23 cellular contexts compared by ENCODE assay signal in the genomic region with DNA sequence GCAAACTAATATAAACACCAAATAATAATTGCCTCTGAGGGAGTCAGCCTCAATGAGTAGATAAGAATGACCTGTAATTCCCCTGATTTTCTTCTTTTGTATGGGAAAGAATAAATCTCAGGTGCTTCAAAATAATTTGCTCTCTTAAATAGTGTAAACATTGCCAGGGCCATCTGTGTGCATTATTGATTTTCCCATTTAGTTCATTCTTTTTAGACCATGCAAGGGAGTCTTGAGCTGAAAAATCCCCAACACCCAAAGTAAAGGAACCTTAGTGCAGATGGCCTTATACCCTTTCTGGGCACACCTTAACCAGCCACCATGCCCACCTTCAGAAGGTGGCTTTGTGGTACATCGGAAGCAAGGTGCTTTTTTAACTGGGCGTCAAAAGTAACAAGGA.
"Had no signal": no experiment of that assay in that cellular context is flagged by ENCODE, and none has a peak within 500 bp of the region (broad histone marks: within the 10 kb centered on the region; RNA-seq: fewer than 3 reads in every experiment).

No MANE protein-coding gene starts in this region.

- H3K27me3 ChIP-seq: neural progenitor cell, neutrophil, right atrium auricular region, right lobe of liver, tibial nerve, uterus had no signal

- H3K4me3 ChIP-seq: left ventricle myocardium inferior, lung, neural progenitor cell, right atrium auricular region, right lobe of liver, smooth muscle cell, tibial nerve, uterus had no signal

- H3K36me3 ChIP-seq: left ventricle myocardium inferior, neural progenitor cell, neutrophil, right atrium auricular region, right lobe of liver, tibial nerve, uterus had no signal

- H3K4me1 ChIP-seq: left ventricle myocardium inferior, neural progenitor cell, right atrium auricular region, right lobe of liver, tibial nerve, uterus had no signal

- H3K27ac ChIP-seq: left ventricle myocardium inferior, neural progenitor cell, neutrophil, right atrium auricular region, right lobe of liver, tibial nerve, uterus had no signal

- ATAC-seq: natural killer cell; right lobe of liver; stimulated activated memory B cell treated with anti-CD40 and anti-IgM and Interleukin-4, amounts not matched to agents 10 μg/mL and 1 μg/mL and 100 μg/mL, for 72 hours; stimulated activated naive CD8-positive, alpha-beta T cell treated with anti-CD3 and anti-CD28 coated beads, Interleukin-15, amount 100 ng/mL, for 72 hours had no signal

- DNase-seq: islet precursor cell; left ventricle myocardium inferior; mesendoderm; naive B cell; natural killer cell; nephron progenitor cell; occipital lobe; right lobe of liver; stimulated activated CD4-positive, alpha-beta T cell treated with anti-CD3 and anti-CD28 coated beads, Interleukin-1b, Interleukin-23, amount 100 ng/mL, for 48 hours; stimulated activated CD4-positive, alpha-beta T cell treated with anti-CD3 and anti-CD28 coated beads, Interleukin-2, amount 100 ng/mL, for 48 hours; stimulated activated CD4-positive, alpha-beta T cell treated with anti-CD3 and anti-CD28 coated beads, Interleukin-4, amount 100 ng/mL, for 4 hours; stimulated activated CD8-positive, alpha-beta memory T cell treated with anti-CD3 and anti-CD28 coated beads, Interleukin-4, amount 100 ng/mL, for 48 hours; stimulated activated naive CD4-positive, alpha-beta T cell treated with Interleukin-2 at 50 U/mL for 16 hours; stimulated activated naive CD8-positive, alpha-beta T cell treated with anti-CD3 and anti-CD28 coated beads, Interleukin-15, amount 100 ng/mL, for 72 hours; substantia nigra; uterus had no signal

- H3K9me3 ChIP-seq: neutrophil, tibial nerve, uterus had no signal
